In the genomic region with DNA sequence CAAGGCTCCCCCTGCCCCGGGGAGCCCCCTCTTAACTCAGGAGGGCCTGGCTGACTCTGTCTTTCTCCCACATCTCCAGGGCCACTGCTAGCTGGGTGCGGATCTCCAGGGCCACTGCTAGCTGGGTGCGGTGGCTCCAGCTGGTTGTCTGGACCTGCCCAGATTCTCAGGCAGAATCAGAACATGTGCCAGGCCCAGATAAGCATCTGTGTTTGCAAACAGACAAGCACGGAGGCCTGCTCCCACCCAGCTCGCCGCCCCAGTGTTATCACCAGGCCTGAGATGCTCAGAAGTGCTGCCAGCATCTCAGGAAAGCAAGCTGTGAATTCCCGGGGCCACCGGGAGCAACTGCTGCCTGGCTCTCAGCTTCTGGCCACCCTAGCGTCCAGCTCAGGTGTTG, we compare ENCODE assay signal across 24 cellular contexts.
"Had no signal": no experiment of that assay in that cellular context is flagged by ENCODE, and none has a peak within 500 bp of the region (broad histone marks: within the 10 kb centered on the region; RNA-seq: fewer than 3 reads in every experiment).

No MANE protein-coding gene starts in this region.

- H3K36me3 Mint-ChIP-seq: mesothelial cell of epicardium had no signal

- H3K27ac Mint-ChIP-seq: dendritic cell treated with granulocyte-macrophage colony-stimulating factor and Interleukin-4, amounts not matched to agents 40 ng/mL and 50 ng/mL, for 4 days; effector memory CD8-positive, alpha-beta T cell; endodermal cell; mesothelial cell of epicardium had no signal

- H3K4me1 ChIP-seq: colonic mucosa, esophagus squamous epithelium, gastrocnemius medialis, heart right ventricle, left lung, lower lobe of right lung had no signal

- DNase-seq: colonic mucosa; cortex of kidney; effector CD8-positive, alpha-beta T cell; effector memory CD8-positive, alpha-beta T cell; endodermal cell; erythroblast; esophagus squamous epithelium; foreskin fibroblast; foreskin melanocyte; gastrocnemius medialis; glutamatergic neuron; head of caudate nucleus; heart right ventricle; hippocampal formation; left cardiac atrium; left lung; left ventricle myocardium superior; lower lobe of right lung; mesenchymal stem cell; mucosa of descending colon had no signal

- H3K27me3 ChIP-seq: colonic mucosa, gastrocnemius medialis had no signal

- H3K9me3 ChIP-seq: colonic mucosa, esophagus squamous epithelium, gastrocnemius medialis, lower lobe of right lung, mucosa of descending colon had no signal

- H3K27ac ChIP-seq: colonic mucosa, epithelial cell of prostate, gastrocnemius medialis, heart right ventricle, left lung, lower lobe of right lung had no signal

- H3K27me3 Mint-ChIP-seq: dendritic cell treated with granulocyte-macrophage colony-stimulating factor and Interleukin-4, amounts not matched to agents 40 ng/mL and 50 ng/mL, for 4 days had no signal

- H3K4me1 Mint-ChIP-seq: endodermal cell, mesothelial cell of epicardium had no signal

- H3K36me3 ChIP-seq: colonic mucosa, esophagus squamous epithelium, gastrocnemius medialis, heart right ventricle, left lung, lower lobe of right lung had no signal

- H3K4me3 Mint-ChIP-seq: dendritic cell treated with granulocyte-macrophage colony-stimulating factor and Interleukin-4, amounts not matched to agents 40 ng/mL and 50 ng/mL, for 4 days; effector memory CD8-positive, alpha-beta T cell; endodermal cell; mesothelial cell of epicardium had no signal

- ATAC-seq: effector memory CD8-positive, alpha-beta T cell; esophagus mucosa; gastrocnemius medialis; heart right ventricle; left cardiac atrium; left lung; left ventricle myocardium superior; lower lobe of right lung; mucosa of descending colon had no signal

- H3K4me3 ChIP-seq: colonic mucosa, esophagus squamous epithelium, gastrocnemius medialis, heart right ventricle, left lung, lower lobe of right lung, mucosa of descending colon had no signal

- H3K9me3 Mint-ChIP-seq: mesothelial cell of epicardium had no signal
